In the genomic region with DNA sequence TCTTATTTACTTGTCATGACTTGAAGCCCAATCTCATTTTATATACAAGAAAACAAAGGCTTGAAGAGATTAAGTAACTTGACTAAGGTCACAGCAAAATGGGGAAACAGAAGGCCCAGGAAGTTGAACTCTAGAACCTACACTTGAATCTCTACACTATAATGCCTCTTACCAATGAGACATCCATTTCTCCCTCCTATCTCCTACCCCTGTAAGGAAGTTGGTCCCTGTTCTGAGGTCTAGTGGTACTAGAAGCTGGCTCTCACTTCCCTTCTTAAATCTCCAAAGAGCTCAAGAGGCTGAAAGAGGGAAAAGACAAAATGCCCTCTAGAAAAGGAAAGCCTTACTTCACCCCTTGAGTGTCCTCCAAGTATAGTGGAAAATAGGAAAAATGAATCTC, we compare ENCODE assay signal across 20 cellular contexts. TPM values are rescaled to one million over a fixed set of nuclear protein-coding genes. Genes with fewer than 3 reads are reported as not detected.
"Had no signal": no experiment of that assay in that cellular context is flagged by ENCODE, and none has a peak within 500 bp of the region (broad histone marks: within the 10 kb centered on the region; RNA-seq: fewer than 3 reads in every experiment).

No MANE protein-coding gene starts in this region.

- FAIRE-seq: endothelial cell of umbilical vein had no signal

- ATAC-seq: activated naive CD8-positive, alpha-beta T cell treated with anti-CD3 and anti-CD28 coated beads, Interleukin-2, amount 50 U/mL, for 24 hours; psoas muscle; sciatic nerve; stimulated activated naive CD8-positive, alpha-beta T cell treated with anti-CD3 and anti-CD28 coated beads, Interleukin-15, amount 100 ng/mL, for 72 hours had no signal

- H3K27ac Mint-ChIP-seq: activated naive CD4-positive, alpha-beta T cell treated with anti-CD3 and anti-CD28 coated beads for 36 hours; activated naive CD8-positive, alpha-beta T cell treated with anti-CD3 and anti-CD28 coated beads, Interleukin-2, amount 50 U/mL, for 24 hours; stimulated activated naive CD8-positive, alpha-beta T cell treated with anti-CD3 and anti-CD28 coated beads, Interleukin-15, amount 100 ng/mL, for 72 hours had no signal

- H3K4me3 Mint-ChIP-seq: activated naive CD4-positive, alpha-beta T cell treated with anti-CD3 and anti-CD28 coated beads for 36 hours; activated naive CD8-positive, alpha-beta T cell treated with anti-CD3 and anti-CD28 coated beads, Interleukin-2, amount 50 U/mL, for 24 hours; stimulated activated naive CD8-positive, alpha-beta T cell treated with anti-CD3 and anti-CD28 coated beads, Interleukin-15, amount 100 ng/mL, for 72 hours; type B pancreatic cell had no signal

- H3K9me3 ChIP-seq: psoas muscle had no signal

- H3K27ac ChIP-seq: psoas muscle had no signal

- H3K4me3 ChIP-seq: psoas muscle had no signal

- DNase-seq: activated CD4-positive, CD25-positive, alpha-beta regulatory T cell treated with anti-CD3 and anti-CD28 coated beads, Interleukin-2, amount 50 U/mL, for 72 hours; activated naive CD4-positive, alpha-beta T cell treated with anti-CD3 and anti-CD28 coated beads for 36 hours; activated naive CD8-positive, alpha-beta T cell treated with anti-CD3 and anti-CD28 coated beads, Interleukin-2, amount 50 U/mL, for 24 hours; activated T-cell treated with anti-CD3 and anti-CD28 coated beads for 4 hours; aorta; cortex of kidney; effector CD8-positive, alpha-beta T cell; foreskin fibroblast; hypothalamus; psoas muscle; stimulated activated naive CD8-positive, alpha-beta T cell treated with anti-CD3 and anti-CD28 coated beads, Interleukin-15, amount 100 ng/mL, for 72 hours; T-helper 9 cell had no signal

- H3K9me3 Mint-ChIP-seq: activated naive CD4-positive, alpha-beta T cell treated with anti-CD3 and anti-CD28 coated beads for 36 hours; activated naive CD8-positive, alpha-beta T cell treated with anti-CD3 and anti-CD28 coated beads, Interleukin-2, amount 50 U/mL, for 24 hours; nephron; stimulated activated naive CD8-positive, alpha-beta T cell treated with anti-CD3 and anti-CD28 coated beads, Interleukin-15, amount 100 ng/mL, for 72 hours; type B pancreatic cell had no signal

- H3K27me3 Mint-ChIP-seq: activated naive CD8-positive, alpha-beta T cell treated with anti-CD3 and anti-CD28 coated beads, Interleukin-2, amount 50 U/mL, for 24 hours; stimulated activated naive CD8-positive, alpha-beta T cell treated with anti-CD3 and anti-CD28 coated beads, Interleukin-15, amount 100 ng/mL, for 72 hours had no signal

- H3K4me1 ChIP-seq: psoas muscle had no signal

RNA-seq across cellular contexts. Expression of a gene that starts 25.5 kb away (rescaled TPM):
- total RNA-seq: activated naive CD4-positive, alpha-beta T cell treated with anti-CD3 and anti-CD28 coated beads for 36 hours; aorta; endothelial cell of umbilical vein; kidney epithelial cell; psoas muscle had no signal

RNA-seq across cellular contexts. Expression of a gene that starts 44.9 kb away (rescaled TPM):
- total RNA-seq: activated naive CD4-positive, alpha-beta T cell treated with anti-CD3 and anti-CD28 coated beads for 36 hours; aorta; endothelial cell of umbilical vein; kidney epithelial cell; lower leg skin; mesenteric fat pad; osteoblast; psoas muscle had no signal
- polyA plus RNA-seq: psoas muscle had no signal
